ENCODE assay signal across 7 cellular contexts in genomic region chr10:42551582-42552187, GRCh38.
A peak's percentile ranks its signal among the peaks of the same experiment; 100 is the strongest.
DNase-seq lines count a peak whose midpoint lies in the region; TF ChIP-seq lines count a peak whose summit lies in the region.

No MANE protein-coding gene starts in this region.

- H3K27ac ChIP-seq in SK-N-SH (ENCODE audit: low read depth in 2 of 2, low read length in 1 of 2) (peak overlapping the region; percentile 2 to 17; a peak in 3 of 4 replicates), rectal smooth muscle tissue (ENCODE audit: low read depth, low read length) (no peak overlapping the region)

- POLR2A ChIA-PET in SK-N-SH (lab: Yijun Ruan, JAX) = no interaction called here

- H3K4me2 ChIP-seq in SK-N-SH = peak overlapping the region; percentile 98

- no peaks in the 10 kb centered on the region for H3F3A ChIP-seq in SK-N-SH (replicated peaks; ENCODE audit: insufficient read depth)

- H3K4me3 ChIP-seq in HFF-Myc (replicated peaks; ENCODE audit: low read depth, low read length) (peak overlapping the region; percentile 87), SK-N-SH (ENCODE audit: low read depth in 2 of 2, low read length in 1 of 2) (peak overlapping the region; percentile 74 to 85), rectal smooth muscle tissue (ENCODE audit: low read length) (peak overlapping the region; percentile 76)

- no peak for TF ChIP-seq RAD21 in SK-N-SH (IDR thresholded peaks at IDR 0.05; ENCODE audit: low read length)

- no peak for TF ChIP-seq EP300 in SK-N-SH (IDR thresholded peaks at IDR 0.05; ENCODE audit: borderline replicate concordance in 1 of 2, low read depth in 1 of 2, low read length in 1 of 2)

- no peaks in the 10 kb centered on the region for H4K20me1 ChIP-seq in SK-N-SH (ENCODE audit: insufficient read depth)

- TF ChIP-seq CTCF in HFF-Myc (IDR thresholded peaks at IDR 0.05; ENCODE audit: low read depth, low read length, missing control alignments) = no peak
- TF ChIP-seq CTCF in SK-N-SH (IDR thresholded peaks at IDR 0.05) = no peak

- H3K9ac ChIP-seq in SK-N-SH (peak overlapping the region; percentile 57), rectal smooth muscle tissue (ENCODE audit: low read length) (peak overlapping the region; percentile 46)

- no peaks in the 10 kb centered on the region for H3K9me2 ChIP-seq in SK-N-SH

- peaks cover 15% of the 10 kb centered on the region; the same call in 1 of the 2 replicates for H3K79me2 ChIP-seq in SK-N-SH (ENCODE audit: insufficient read depth)

- H3K36me3 ChIP-seq in SK-N-SH (replicated peaks in 1 of 2; ENCODE audit: control insufficient read depth in 1 of 2, insufficient read depth in 2 of 2, low read length in 1 of 2) (peaks cover 2 to 3% of the 10 kb centered on the region in 2 experiments), rectal smooth muscle tissue (ENCODE audit: control insufficient read depth, insufficient read depth, low read length) (no peaks in the 10 kb centered on the region)

- CTCF ChIA-PET in SK-N-SH (lab: Yijun Ruan, JAX) = no interaction called here

- H3K27me3 ChIP-seq in SK-N-SH (ENCODE audit: insufficient read depth) (no peaks in the 10 kb centered on the region), rectal smooth muscle tissue (ENCODE audit: control insufficient read depth, insufficient read depth, low read length) (no peaks in the 10 kb centered on the region)

- H3K4me1 ChIP-seq in SK-N-SH (ENCODE audit: control insufficient read depth in 1 of 2, insufficient read depth in 2 of 2, low read depth in 1 of 2, low read length in 1 of 2) = peaks cover 0 to 9% of the 10 kb centered on the region in 2 experiments; a peak in 1 of 4 replicates
- H3K4me1 ChIP-seq in rectal smooth muscle tissue (ENCODE audit: control insufficient read depth, insufficient read depth, low read length) = peaks cover 6% of the 10 kb centered on the region

- WGBS in SK-N-SH (ENCODE audit: low lambda C conversion rate) = 30% methylated on average over 24 of the region's 24 CpGs

- DNase-seq in HFF-Myc (ENCODE audit: extremely low read depth, low read depth) (no peak), SK-N-SH (no peak), fibroblast of peridontal ligament (ENCODE audit: extremely low read depth) (peak; percentile 9), SHP77 (lab: John Stamatoyannopoulos, UW) (no peak), NCI-H2196 (lab: John Stamatoyannopoulos, UW; ENCODE audit: unreplicated experiment) (no peak), SW 1271 (lab: John Stamatoyannopoulos, UW) (no peak)

- H3K9me3 ChIP-seq in SK-N-SH = no peaks in the 10 kb centered on the region

- H2AFZ ChIP-seq in SK-N-SH (ENCODE audit: low read depth) = peak overlapping the region; percentile 94

TF ChIP-seq in SK-N-SH, 30 proteins besides CTCF, POLR2A, EP300 and RAD21:
- no peak for TF ChIP-seq NRF1 (IDR thresholded peaks at IDR 0.05; ENCODE audit: low read depth, low read length)
- TF ChIP-seq MXI1 (IDR thresholded peaks at IDR 0.05; ENCODE audit: low read depth, low read length) = peak; percentile 47; the same call in 1 of the 2 replicates
- peak; percentile 50; the same call in 1 of the 2 replicates for TF ChIP-seq MAX (IDR thresholded peaks at IDR 0.05; ENCODE audit: low read depth)
- TF ChIP-seq GABPA (IDR thresholded peaks at IDR 0.05; ENCODE audit: low read depth) = no peak
